20 cellular contexts compared by ENCODE assay signal in genomic region chr20:48302844-48303552, GRCh38.
DNase-seq lines count a peak whose midpoint lies in the region; ATAC-seq, FAIRE-seq and TF ChIP-seq lines count a peak whose summit lies in the region.
"Had no signal": no experiment of that assay in that cellular context is flagged by ENCODE, and none has a peak within 500 bp of the region (broad histone marks: within the 10 kb centered on the region; RNA-seq: fewer than 3 reads in every experiment).

No MANE protein-coding gene starts in this region.

- DNase-seq in SK-N-SH (peak; percentile 47), inferior parietal cortex (ENCODE audit: extremely low spot score) (peak; percentile 34), urothelium cell line (ENCODE audit: low spot score) (no peak), progenitor cell of endocrine pancreas (ENCODE audit: low spot score, unreplicated experiment) (no peak)
- DNase-seq: CD4-positive, CD25-positive, alpha-beta regulatory T cell; CD8-positive, alpha-beta T cell; DMS53; DMS79 treated with DMSO at 0.1 percent for 48 hours; GF-D8; GOT3 had no signal

- no peak for TF ChIP-seq EP300 in SK-N-SH (IDR thresholded peaks at IDR 0.05; ENCODE audit: borderline replicate concordance in 1 of 2, low read depth in 1 of 2, low read length in 1 of 2)

- H3K4me3 Mint-ChIP-seq in progenitor cell of endocrine pancreas (ENCODE audit: low read depth) = no peak overlapping the region
- H3K4me3 Mint-ChIP-seq: B cell; CD8-positive, alpha-beta T cell had no signal

- no peak overlapping the region for H3K9ac ChIP-seq in SK-N-SH
- H3K9ac ChIP-seq: BLaER1 had no signal

- FAIRE-seq in urothelium cell line (lab: Jason Lieb, UNC) = peak; percentile 90
- FAIRE-seq: GM12891, GM18507, H54 had no signal

- H3K27ac Mint-ChIP-seq in progenitor cell of endocrine pancreas = no peak overlapping the region
- H3K27ac Mint-ChIP-seq: B cell; CD4-positive, CD25-positive, alpha-beta regulatory T cell; CD8-positive, alpha-beta T cell had no signal

- H3K27me3 Mint-ChIP-seq in progenitor cell of endocrine pancreas = no peaks in the 10 kb centered on the region

- TF ChIP-seq CTCF in SK-N-SH (IDR thresholded peaks at IDR 0.05) = no peak
- no peak for TF ChIP-seq CTCF in progenitor cell of endocrine pancreas (IDR thresholded peaks at IDR 0.05; ENCODE audit: unreplicated experiment)

- H3K27ac ChIP-seq in SK-N-SH (ENCODE audit: low read depth in 2 of 2, low read length in 1 of 2) = no peak overlapping the region
- H3K27ac ChIP-seq: BLaER1, C4-2B had no signal

- H3K79me2 ChIP-seq in SK-N-SH (ENCODE audit: insufficient read depth) = no peaks in the 10 kb centered on the region

- H3K4me1 ChIP-seq in SK-N-SH (ENCODE audit: control insufficient read depth in 1 of 2, insufficient read depth in 2 of 2, low read depth in 1 of 2, low read length in 1 of 2) = peaks cover 6 to 14% of the 10 kb centered on the region in 2 experiments
- H3K4me1 ChIP-seq: BLaER1 had no signal

- POLR2A ChIA-PET in SK-N-SH (lab: Yijun Ruan, JAX) = no interaction called here

- H3K4me2 ChIP-seq in SK-N-SH = no peak overlapping the region
- H3K4me2 ChIP-seq: BLaER1 had no signal

- no peaks in the 10 kb centered on the region for H4K20me1 ChIP-seq in SK-N-SH (ENCODE audit: insufficient read depth)
- H4K20me1 ChIP-seq: BLaER1 had no signal

- no peaks in the 10 kb centered on the region for H3K9me3 Mint-ChIP-seq in progenitor cell of endocrine pancreas (ENCODE audit: low read depth)
- H3K9me3 Mint-ChIP-seq: CD8-positive, alpha-beta T cell had no signal

- no peaks in the 10 kb centered on the region for H3K36me3 Mint-ChIP-seq in progenitor cell of endocrine pancreas (ENCODE audit: insufficient read depth)
- H3K36me3 Mint-ChIP-seq: CD4-positive, CD25-positive, alpha-beta regulatory T cell; CD8-positive, alpha-beta T cell had no signal

- peaks cover 3% of the 10 kb centered on the region for H3K4me1 Mint-ChIP-seq in progenitor cell of endocrine pancreas (ENCODE audit: low read depth)
- H3K4me1 Mint-ChIP-seq: B cell; CD4-positive, CD25-positive, alpha-beta regulatory T cell had no signal

- H3K27me3 ChIP-seq in SK-N-SH (ENCODE audit: insufficient read depth) = no peaks in the 10 kb centered on the region
- H3K27me3 ChIP-seq: BLaER1 had no signal

- ATAC-seq in SK-N-SH treated with all-trans-retinoic acid at 6 μM for 48 hours (no peak), GM21390 (IDR thresholded peaks at IDR 0.05; ENCODE audit: unreplicated experiment) (no peak)
- ATAC-seq: CD8-positive, alpha-beta T cell had no signal

- H3K36me3 ChIP-seq in SK-N-SH (replicated peaks in 1 of 2; ENCODE audit: control insufficient read depth in 1 of 2, insufficient read depth in 2 of 2, low read length in 1 of 2) = no peaks in the 10 kb centered on the region
- H3K36me3 ChIP-seq: BLaER1, HAP-1 had no signal

- no peaks in the 10 kb centered on the region for H3K9me3 ChIP-seq in SK-N-SH
- H3K9me3 ChIP-seq: Caco-2, HAP-1 had no signal

- H3K4me3 ChIP-seq in SK-N-SH (ENCODE audit: low read depth in 2 of 2, low read length in 1 of 2) = no peak overlapping the region
- H3K4me3 ChIP-seq: BLaER1, HAP-1 had no signal

- 56% methylated on average over 4 of the region's 4 CpGs for WGBS in SK-N-SH (ENCODE audit: low lambda C conversion rate)

- H3K9me2 ChIP-seq in SK-N-SH = no peaks in the 10 kb centered on the region

- H3F3A ChIP-seq in SK-N-SH (replicated peaks; ENCODE audit: insufficient read depth) = peaks cover 11% of the 10 kb centered on the region

- TF ChIP-seq RAD21 in SK-N-SH (IDR thresholded peaks at IDR 0.05; ENCODE audit: low read length) = no peak

- CTCF ChIA-PET in SK-N-SH (lab: Yijun Ruan, JAX) = interaction anchor here (0.8 to 1.4 kb wide), 3 partner anchors 318 to 639 kb away, joined by 3 to 7 read pairs (median 3); no protein-coding TSS in a partner anchor

- H2AFZ ChIP-seq in SK-N-SH (ENCODE audit: low read depth) = no peak overlapping the region

TF ChIP-seq in SK-N-SH, 30 proteins besides CTCF, POLR2A, EP300 and RAD21:
- TF ChIP-seq FOSL2 (IDR thresholded peaks at IDR 0.05; ENCODE audit: borderline replicate concordance, low read depth) (no peak), TAF1 (IDR thresholded peaks at IDR 0.05; ENCODE audit: borderline replicate concordance, low read depth, low read length) (no peak), TCF12 (IDR thresholded peaks at IDR 0.05) (0 out of 2 replicates have a peak, but pooled peaks have one; percentile 5), GABPA (IDR thresholded peaks at IDR 0.05; ENCODE audit: low read depth) (no peak), GATA2 (CRISPR knock-in tag; IDR thresholded peaks at IDR 0.05) (peak; percentile 33; the same call in 1 of the 2 replicates), YY1 (IDR thresholded peaks at IDR 0.05; ENCODE audit: low read depth) (no peak), PBX3 (IDR thresholded peaks at IDR 0.05) (no peak), USF2 (IDR thresholded peaks at IDR 0.05; ENCODE audit: borderline replicate concordance, low read depth, low read length) (no peak)

TF ChIP-seq in SK-N-SH treated with all-trans-retinoic acid at 6 μM for 48 hours, 23 proteins besides CTCF, POLR2A, EP300 and RAD21 (continues in another document):
- TF ChIP-seq CSRNP3 (CRISPR knock-in tag; IDR thresholded peaks at IDR 0.05) (no peak), GLIS3 (CRISPR knock-in tag; IDR thresholded peaks at IDR 0.05) (no peak), BACH2 (CRISPR knock-in tag; IDR thresholded peaks at IDR 0.05; ENCODE audit: borderline replicate concordance) (no peak), PATZ1 (CRISPR knock-in tag; IDR thresholded peaks at IDR 0.05; ENCODE audit: borderline replicate concordance) (no peak), ZNF565 (CRISPR knock-in tag; conservative IDR thresholded peaks at IDR 0.05; ENCODE audit: low read depth) (no peak), ESRRG (CRISPR knock-in tag; IDR thresholded peaks at IDR 0.05) (no peak), CSDC2 (CRISPR knock-in tag; IDR thresholded peaks at IDR 0.05) (no peak), RARB (CRISPR knock-in tag; IDR thresholded peaks at IDR 0.05) (no peak), CREB5 (CRISPR knock-in tag; IDR thresholded peaks at IDR 0.05; ENCODE audit: low read depth) (no peak), POU6F1 (CRISPR knock-in tag; IDR thresholded peaks at IDR 0.05; ENCODE audit: borderline replicate concordance, low read depth) (no peak), SNAI2 (CRISPR knock-in tag; IDR thresholded peaks at IDR 0.05) (no peak), PPARA (CRISPR knock-in tag; IDR thresholded peaks at IDR 0.05; ENCODE audit: borderline replicate concordance) (no peak), OSR1 (CRISPR knock-in tag; IDR thresholded peaks at IDR 0.05) (no peak), ARNTL (CRISPR knock-in tag; IDR thresholded peaks at IDR 0.05; ENCODE audit: borderline replicate concordance, low read depth) (no peak), TOX (CRISPR knock-in tag; IDR thresholded peaks at IDR 0.05; ENCODE audit: borderline replicate concordance) (no peak)

Comparison
In these comparisons a context has a peak if more than half of its experiments do, and no peak if none do; other contexts are left out.
1. DNase-seq: peak in SK-N-SH (single experiment) and inferior parietal cortex (single experiment); none in urothelium cell line (single experiment) and progenitor cell of endocrine pancreas (single experiment).